8 cellular contexts compared by ENCODE assay signal in genomic region chr3:132180337-132180791, GRCh38.
DNase-seq lines count a peak whose midpoint lies in the region; ATAC-seq and TF ChIP-seq lines count a peak whose summit lies in the region.

No MANE protein-coding gene starts in this region.

- DNase-seq in left ventricle myocardium inferior, result no peak
- no peak for DNase-seq in left cardiac atrium
- peak; percentile 60 for DNase-seq in NCI-H460 (ENCODE audit: extremely low read depth, low read depth)
- DNase-seq in astrocyte of the hippocampus (ENCODE audit: low read depth, low spot score), result peak; percentile 65
- peak; percentile 10 for DNase-seq in kidney epithelial cell (ENCODE audit: low read depth)
- DNase-seq in stimulated activated CD4-positive, alpha-beta T cell treated with anti-CD3 and anti-CD28 coated beads, Interleukin-1b, Interleukin-23, amount 100 ng/mL, for 48 hours, result no peak

- no peaks in the 10 kb centered on the region for H3K4me1 ChIP-seq in left ventricle myocardium inferior

- ATAC-seq in left cardiac atrium (no peak), HG03196 (IDR thresholded peaks at IDR 0.05; ENCODE audit: unreplicated experiment) (peak; percentile 68), GM19455 (IDR thresholded peaks at IDR 0.05; ENCODE audit: unreplicated experiment) (no peak)

- H3K4me3 ChIP-seq in left ventricle myocardium inferior (no peak overlapping the region), kidney epithelial cell (ENCODE audit: low read depth, low read length) (no peak overlapping the region)

- H3K27me3 ChIP-seq in left ventricle myocardium inferior (ENCODE audit: low read depth) (peaks cover 24% of the 10 kb centered on the region), kidney epithelial cell (ENCODE audit: control insufficient read depth, insufficient read depth, low read length) (no peaks in the 10 kb centered on the region)

- no peaks in the 10 kb centered on the region for H3K36me3 ChIP-seq in left ventricle myocardium inferior
- no peaks in the 10 kb centered on the region for H3K36me3 ChIP-seq in kidney epithelial cell (ENCODE audit: control insufficient read depth, insufficient read depth, low read length)

- H3K9me3 ChIP-seq in left ventricle myocardium inferior (replicated peaks), result no peaks in the 10 kb centered on the region

- TF ChIP-seq CTCF in left ventricle myocardium inferior (IDR thresholded peaks at IDR 0.05; ENCODE audit: borderline replicate concordance), result peak; percentile 54
- TF ChIP-seq CTCF in kidney epithelial cell (IDR thresholded peaks at IDR 0.05; ENCODE audit: insufficient read depth, low read length, poor library complexity, severe bottlenecking), result peak; percentile 56

- no peak overlapping the region for H3K27ac ChIP-seq in left ventricle myocardium inferior (replicated peaks)

- intact Hi-C loops in left ventricle myocardium inferior (cut with micrococcal nuclease) (no loop called here), left cardiac atrium (cut with DNase I) (loop anchor here (5.0 to 10.0 kb wide), 2 partner anchors 143 to 1126 kb away; partner anchors contain the start of gene CPNE4 (in 2 of the 2))

Comparison
In these comparisons a context has a peak if more than half of its experiments do, and no peak if none do; other contexts are left out.
1. DNase-seq: peak in NCI-H460 (single experiment), astrocyte of the hippocampus (single experiment) and kidney epithelial cell (single experiment); none in left ventricle myocardium inferior (single experiment), left cardiac atrium (single experiment) and stimulated activated CD4-positive, alpha-beta T cell treated with anti-CD3 and anti-CD28 coated beads, Interleukin-1b, Interleukin-23, amount 100 ng/mL, for 48 hours (single experiment).